20 cellular contexts compared by ENCODE assay signal in the genomic region with DNA sequence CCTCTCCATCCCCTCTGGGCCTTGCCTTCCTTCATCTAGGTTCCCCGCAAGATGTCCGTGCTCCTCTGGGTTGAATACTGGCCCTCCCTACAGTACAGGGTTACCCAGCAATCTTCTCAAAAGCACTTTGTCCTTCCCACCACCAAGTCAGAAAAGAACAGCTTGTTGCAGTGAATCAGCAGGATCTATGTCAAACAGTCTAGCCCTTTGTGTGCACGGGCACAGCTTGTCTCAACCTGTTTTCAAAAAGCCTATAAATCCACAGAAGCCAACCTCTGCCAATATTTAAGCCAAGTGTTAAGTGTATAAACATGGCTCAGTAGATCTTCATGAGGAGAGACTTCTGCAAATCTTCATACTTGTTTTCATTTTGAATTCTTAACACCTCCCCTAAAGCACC. TPM values are rescaled to one million over a fixed set of nuclear protein-coding genes. Genes with fewer than 3 reads are reported as not detected.
DNase-seq lines count a peak whose midpoint lies in the region; ATAC-seq, FAIRE-seq and TF ChIP-seq lines count a peak whose summit lies in the region.
"Had no signal": no experiment of that assay in that cellular context is flagged by ENCODE, and none has a peak within 500 bp of the region (broad histone marks: within the 10 kb centered on the region; RNA-seq: fewer than 3 reads in every experiment).

No MANE protein-coding gene starts in this region.

- POLR2A ChIA-PET in HEK293 (lab: Yijun Ruan, JAX), result no interaction called here
- POLR2A ChIA-PET in PC-3 (lab: Charles Lee; ENCODE audit: unreplicated experiment), result interaction anchor here (0.5 kb wide), 1 partner anchor 28 kb away, joined by 3 read pairs; no protein-coding TSS in a partner anchor

- H3K4me3 Mint-ChIP-seq in type B pancreatic cell, result no peak overlapping the region
- H3K4me3 Mint-ChIP-seq: activated naive CD8-positive, alpha-beta T cell treated with anti-CD3 and anti-CD28 coated beads for 36 hours; activated T-cell treated with anti-CD3 and anti-CD28 coated beads, Interleukin-2, amount 50 U/mL, for 24 hours; IgD-negative memory B cell; stimulated activated naive CD8-positive, alpha-beta T cell treated with anti-CD3 and anti-CD28 coated beads, Interleukin-15, Interleukin-2, amounts not matched to agents 100 ng/mL and 50 ng/mL, for 24 hours; T-helper 2 cell treated with Interferon-gamma antibody and Interleukin-4, amounts not matched to agents 5 μg/mL and 100 μg/mL, for 36 hours had no signal

- CTCF ChIA-PET in HEK293 (lab: Yijun Ruan, JAX) (no interaction called here), PC-3 (lab: Charles Lee) (interaction anchor here (0.6 kb wide), 1 partner anchor 11 kb away, joined by 5 read pairs; no protein-coding TSS in a partner anchor)

- H3K27me3 ChIP-seq in PC-3 (ENCODE audit: low read length) (no peaks in the 10 kb centered on the region), keratinocyte (ENCODE audit: control insufficient read depth, extremely low read depth, insufficient read depth, low read length) (no peaks in the 10 kb centered on the region)
- H3K27me3 ChIP-seq: brain microvascular endothelial cell, vagina had no signal

- peaks cover 7% of the 10 kb centered on the region for H3K27me3 Mint-ChIP-seq in type B pancreatic cell
- H3K27me3 Mint-ChIP-seq: activated naive CD8-positive, alpha-beta T cell treated with anti-CD3 and anti-CD28 coated beads for 36 hours; activated T-cell treated with anti-CD3 and anti-CD28 coated beads, Interleukin-2, amount 50 U/mL, for 24 hours; IgD-negative memory B cell; stimulated activated naive CD8-positive, alpha-beta T cell treated with anti-CD3 and anti-CD28 coated beads, Interleukin-15, Interleukin-2, amounts not matched to agents 100 ng/mL and 50 ng/mL, for 24 hours had no signal

- intact Hi-C loops in PC-3 (cut with micrococcal nuclease), result no loop called here

- H3K9me1 ChIP-seq in keratinocyte (ENCODE audit: control insufficient read depth, extremely low read depth, insufficient read depth, low read length), result no peaks in the 10 kb centered on the region

- TF ChIP-seq CTCF in C4-2B (conservative IDR thresholded peaks at IDR 0.05) (no peak), HEK293 (tag by site-specific recombination; IDR thresholded peaks at IDR 0.05) (no peak), PC-3 (conservative IDR thresholded peaks at IDR 0.05; ENCODE audit: low read depth, low read length) (no peak), keratinocyte (optimal IDR thresholded peaks at IDR 0.05 in 1 of 3, IDR thresholded peaks at IDR 0.05 in 1 of 3, conservative IDR thresholded peaks at IDR 0.05 in 1 of 3; ENCODE audit: extremely low read depth in 1 of 3, insufficient read depth in 2 of 3, low read length in 3 of 3) (no peak), type B pancreatic cell (conservative IDR thresholded peaks at IDR 0.05) (no peak)

- H3K9me3 Mint-ChIP-seq in type B pancreatic cell, result no peaks in the 10 kb centered on the region
- H3K9me3 Mint-ChIP-seq: activated naive CD8-positive, alpha-beta T cell treated with anti-CD3 and anti-CD28 coated beads for 36 hours; activated T-cell treated with anti-CD3 and anti-CD28 coated beads, Interleukin-2, amount 50 U/mL, for 24 hours; IgD-negative memory B cell; stimulated activated naive CD8-positive, alpha-beta T cell treated with anti-CD3 and anti-CD28 coated beads, Interleukin-15, Interleukin-2, amounts not matched to agents 100 ng/mL and 50 ng/mL, for 24 hours; T-helper 2 cell treated with Interferon-gamma antibody and Interleukin-4, amounts not matched to agents 5 μg/mL and 100 μg/mL, for 36 hours had no signal

- H4K20me1 ChIP-seq in PC-3 (ENCODE audit: low read length) (no peaks in the 10 kb centered on the region), keratinocyte (ENCODE audit: control insufficient read depth, extremely low read depth, insufficient read depth, low read length) (no peaks in the 10 kb centered on the region)

- no peaks in the 10 kb centered on the region for H3K9me3 ChIP-seq in HEK293 (ENCODE audit: control insufficient read depth, insufficient read depth, low read depth, low read length)
- no peaks in the 10 kb centered on the region for H3K9me3 ChIP-seq in PC-3 (ENCODE audit: low read length)
- H3K9me3 ChIP-seq in keratinocyte (ENCODE audit: control insufficient read depth, low read depth, low read length), result no peaks in the 10 kb centered on the region
- H3K9me3 ChIP-seq: HAP-1, vagina had no signal

- H3K27ac ChIP-seq in C4-2B (peak overlapping the region; percentile 74), HEK293 (ENCODE audit: extremely low read depth, low read depth, low read length) (no peak overlapping the region), PC-3 (ENCODE audit: low read length) (no peak overlapping the region), keratinocyte (ENCODE audit: control insufficient read depth, insufficient read depth, low read length) (peak overlapping the region; percentile 56)
- H3K27ac ChIP-seq: brain microvascular endothelial cell, parathyroid adenoma, vagina had no signal

- H3K36me3 ChIP-seq in HEK293 (ENCODE audit: control insufficient read depth in 2 of 2, insufficient read depth in 1 of 2, low read length in 2 of 2) (no peaks in the 10 kb centered on the region), PC-3 (ENCODE audit: low read depth, low read length) (no peaks in the 10 kb centered on the region), keratinocyte (ENCODE audit: control insufficient read depth in 2 of 2, extremely low read depth in 1 of 2, insufficient read depth in 2 of 2, low read length in 2 of 2) (no peaks in the 10 kb centered on the region)
- H3K36me3 ChIP-seq: brain microvascular endothelial cell, HAP-1, vagina had no signal

- no peak overlapping the region for H2AFZ ChIP-seq in PC-3 (ENCODE audit: low read length)
- peak overlapping the region; percentile 87 for H2AFZ ChIP-seq in keratinocyte (ENCODE audit: control insufficient read depth, low read length)
- H2AFZ ChIP-seq: parathyroid adenoma had no signal

- H3K4me1 ChIP-seq in HEK293 (ENCODE audit: control insufficient read depth, insufficient read depth, low read length) (no peaks in the 10 kb centered on the region), PC-3 (ENCODE audit: insufficient read depth, low read length) (no peaks in the 10 kb centered on the region), keratinocyte (ENCODE audit: control insufficient read depth, extremely low read depth, insufficient read depth, low read length) (peaks cover 15% of the 10 kb centered on the region)
- H3K4me1 ChIP-seq: HAP-1, parathyroid adenoma had no signal

- DNase-seq in PC-3 (no peak), keratinocyte (ENCODE audit: low read depth, low spot score) (peak; percentile 66), type B pancreatic cell (ENCODE audit: extremely low spot score, unreplicated experiment) (no peak), NCI-H128 (lab: John Stamatoyannopoulos, UW; ENCODE audit: unreplicated experiment) (no peak)
- DNase-seq: activated CD4-positive, alpha-beta T cell treated with anti-CD3 and anti-CD28 coated beads, Interleukin-2, amount 50 U/mL, for 1 hour; activated naive CD8-positive, alpha-beta T cell treated with anti-CD3 and anti-CD28 coated beads for 36 hours; activated T-cell treated with anti-CD3 and anti-CD28 coated beads, Interleukin-2, amount 50 U/mL, for 24 hours; brain microvascular endothelial cell; COR-L47 had no signal

- H3K4me2 ChIP-seq in PC-3 (ENCODE audit: low read length) (no peak overlapping the region), keratinocyte (ENCODE audit: control insufficient read depth, extremely low read depth, insufficient read depth, low read depth, low read length) (peak overlapping the region; percentile 61)

- ATAC-seq in PC-3 (peak; percentile 66), GM21526 (IDR thresholded peaks at IDR 0.05; ENCODE audit: low FRiP score, unreplicated experiment) (no peak), HG02798 (IDR thresholded peaks at IDR 0.05; ENCODE audit: poor library complexity, unreplicated experiment) (no peak)
- ATAC-seq: left lobe of liver had no signal

- no peaks in the 10 kb centered on the region for H3K36me3 Mint-ChIP-seq in type B pancreatic cell
- H3K36me3 Mint-ChIP-seq: activated naive CD8-positive, alpha-beta T cell treated with anti-CD3 and anti-CD28 coated beads for 36 hours; IgD-negative memory B cell had no signal

- dilution Hi-C loops in keratinocyte (cut with MboI; ENCODE audit: extremely low pct_ligation_motif_present, low sequenced_read_pairs), result no loop called here

- peaks cover 12% of the 10 kb centered on the region for H3K4me1 Mint-ChIP-seq in type B pancreatic cell (ENCODE audit: unreplicated experiment)
- H3K4me1 Mint-ChIP-seq: activated naive CD8-positive, alpha-beta T cell treated with anti-CD3 and anti-CD28 coated beads for 36 hours; IgD-negative memory B cell had no signal

- no peak overlapping the region for H3K9ac ChIP-seq in PC-3 (ENCODE audit: low read length)
- H3K9ac ChIP-seq in keratinocyte (ENCODE audit: control insufficient read depth, extremely low read depth, insufficient read depth, low read length), result peak overlapping the region; percentile 35
- H3K9ac ChIP-seq: parathyroid adenoma had no signal

- H3K4me3 ChIP-seq in HEK293 (ENCODE audit: low read depth, low read length) (no peak overlapping the region), PC-3 (ENCODE audit: low read length) (no peak overlapping the region), keratinocyte (ENCODE audit: control insufficient read depth in 2 of 3, extremely low read depth in 1 of 3, insufficient read depth in 2 of 3, low read depth in 1 of 3, low read length in 3 of 3) (peak overlapping the region in 1 of 3 experiments; percentile 1)
- H3K4me3 ChIP-seq: HAP-1, vagina had no signal

- H3K79me2 ChIP-seq in PC-3 (ENCODE audit: low read length) (no peaks in the 10 kb centered on the region), keratinocyte (ENCODE audit: control insufficient read depth, insufficient read depth, low read length) (no peaks in the 10 kb centered on the region)
- H3K79me2 ChIP-seq: parathyroid adenoma had no signal

- no peak overlapping the region for H3K27ac Mint-ChIP-seq in type B pancreatic cell
- H3K27ac Mint-ChIP-seq: activated naive CD8-positive, alpha-beta T cell treated with anti-CD3 and anti-CD28 coated beads for 36 hours; activated T-cell treated with anti-CD3 and anti-CD28 coated beads, Interleukin-2, amount 50 U/mL, for 24 hours; IgD-negative memory B cell; stimulated activated naive CD8-positive, alpha-beta T cell treated with anti-CD3 and anti-CD28 coated beads, Interleukin-15, Interleukin-2, amounts not matched to agents 100 ng/mL and 50 ng/mL, for 24 hours; T-helper 2 cell treated with Interferon-gamma antibody and Interleukin-4, amounts not matched to agents 5 μg/mL and 100 μg/mL, for 36 hours had no signal

- no peaks in the 10 kb centered on the region for H3K9me2 ChIP-seq in PC-3 (replicated peaks; ENCODE audit: low read length)

- H3F3A ChIP-seq in PC-3 (ENCODE audit: low read length, unreplicated experiment), result no peaks in the 10 kb centered on the region

- peak; percentile 97 for FAIRE-seq in keratinocyte (lab: Jason Lieb, UNC)

- no TSS peak for BruUV-seq in PC-3 (replicated peaks; lab: Mats Ljungman, UMichigan)

RNA-seq across cellular contexts. Expression of a gene that starts 25.2 kb away (rescaled TPM):
- total RNA-seq in PC-3 (2014; rRNA removed), result 2.3 and 4.4 TPM in 2 replicates
- 0.33 to 0.52 TPM (median 0.46 TPM) in 3 replicates for polyA plus RNA-seq in keratinocyte
- polyA plus RNA-seq in keratinocyte (2011; ENCODE audit: low read depth), result 3.0 TPM
- 0.23 and 0.31 TPM in 2 replicates for polyA plus RNA-seq in keratinocyte (2011; cell fraction: cytosol; rRNA removed)
- polyA plus RNA-seq in keratinocyte (2011; cell fraction: nucleus; rRNA removed), result 1.4 and 1.6 TPM in 2 replicates
- polyA plus RNA-seq in keratinocyte (2012; ENCODE audit: low replicate concordance), result 0.46 and 0.87 TPM in 2 replicates
- 0.19 to 0.39 TPM (median 0.36 TPM) in 3 replicates for polyA minus RNA-seq in keratinocyte
- polyA minus RNA-seq in keratinocyte (2011; cell fraction: cytosol; rRNA and poly(A)+ RNA removed), result not detected
- polyA minus RNA-seq in keratinocyte (2011; cell fraction: nucleus; rRNA and poly(A)+ RNA removed), result not detected in 2 replicates
- total RNA-seq in type B pancreatic cell (ENCODE audit: low replicate concordance), result 2.0 and 4.1 TPM in 2 replicates

RNA-seq across cellular contexts. Expression of a gene that starts 25.4 kb away (rescaled TPM):
- total RNA-seq in PC-3 (2014; rRNA removed) (8.4 and 12.4 TPM in 2 replicates), type B pancreatic cell (ENCODE audit: low replicate concordance) (5.3 and 6.9 TPM in 2 replicates)
- polyA plus RNA-seq in keratinocyte, result 1.6 to 4.7 TPM (median 2.8 TPM) in 3 replicates
- 4.6 TPM for polyA plus RNA-seq in keratinocyte (2011; ENCODE audit: low read depth)
- polyA plus RNA-seq in keratinocyte (2011; cell fraction: cytosol; rRNA removed), result 0.94 and 2.0 TPM in 2 replicates
- 12.3 and 12.8 TPM in 2 replicates for polyA plus RNA-seq in keratinocyte (2011; cell fraction: nucleus; rRNA removed)
- polyA plus RNA-seq in keratinocyte (2012; ENCODE audit: low replicate concordance), result 2.0 and 2.3 TPM in 2 replicates
- 1.5 to 5.7 TPM (median 4.3 TPM) in 3 replicates for polyA minus RNA-seq in keratinocyte
- polyA minus RNA-seq in keratinocyte (2011; cell fraction: cytosol; rRNA and poly(A)+ RNA removed), result 2.3 TPM
- polyA minus RNA-seq in keratinocyte (2011; cell fraction: nucleus; rRNA and poly(A)+ RNA removed), result 1.9 and 5.5 TPM in 2 replicates

Comparison
In these comparisons a context has a peak if more than half of its experiments do, and no peak if none do; other contexts are left out.
1. H3K27ac ChIP-seq: peak in C4-2B (single experiment) and keratinocyte (single experiment); none in HEK293 (single experiment) and PC-3 (single experiment).